ENCODE assay signal across 22 cellular contexts in the genomic region with DNA sequence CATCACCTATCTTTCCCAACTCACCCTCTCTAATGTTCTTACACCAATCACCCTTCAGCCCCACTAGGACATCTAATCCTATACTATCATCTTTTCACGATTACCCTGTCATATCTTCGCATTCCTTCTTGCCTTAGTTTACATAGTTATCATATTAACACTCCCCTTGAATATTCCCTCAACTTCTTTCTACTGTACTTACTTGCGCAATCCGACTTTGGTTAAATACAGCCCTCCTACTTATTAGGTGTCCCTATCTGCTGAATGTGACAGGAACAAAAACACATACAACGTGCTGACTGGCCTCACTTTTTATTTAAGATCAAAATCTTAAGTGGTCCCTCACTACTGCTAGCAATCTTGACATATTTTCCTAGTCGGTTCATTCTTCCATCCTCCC. TPM values are rescaled to one million over a fixed set of nuclear protein-coding genes. Genes with fewer than 3 reads are reported as not detected.
DNase-seq lines count a peak whose midpoint lies in the region; ATAC-seq and TF ChIP-seq lines count a peak whose summit lies in the region.
"Had no signal": no experiment of that assay in that cellular context is flagged by ENCODE, and none has a peak within 500 bp of the region (broad histone marks: within the 10 kb centered on the region; RNA-seq: fewer than 3 reads in every experiment).

No MANE protein-coding gene starts in this region.

- TF ChIP-seq CTCF in endothelial cell (IDR thresholded peaks at IDR 0.05; ENCODE audit: unreplicated experiment) (no peak), A673 (conservative IDR thresholded peaks at IDR 0.05; ENCODE audit: low read depth, low read length) (no peak)

- peaks cover 28% of the 10 kb centered on the region for H3K4me1 Mint-ChIP-seq in activated naive CD4-positive, alpha-beta T cell treated with anti-CD3 and anti-CD28 coated beads, Interleukin-2, amount 50 U/mL, for 24 hours
- H3K4me1 Mint-ChIP-seq in activated naive CD4-positive, alpha-beta T cell treated with anti-CD3 and anti-CD28 coated beads, Interleukin-2, amount 10 ng/mL, durations not matched to agents 7 days and 5 days: no peaks in the 10 kb centered on the region
- H3K4me1 Mint-ChIP-seq in endothelial cell (ENCODE audit: unreplicated experiment): no peaks in the 10 kb centered on the region
- H3K4me1 Mint-ChIP-seq in activated T-helper 17 cell treated with anti-CD3 and anti-CD28 coated beads, Interleukin-2, amount 50 U/mL, for 72 hours: peaks cover 8% of the 10 kb centered on the region
- H3K4me1 Mint-ChIP-seq: CD14-positive monocyte had no signal

- H3K9me3 Mint-ChIP-seq in activated naive CD4-positive, alpha-beta T cell treated with anti-CD3 and anti-CD28 coated beads, Interleukin-2, amount 50 U/mL, for 24 hours: no peaks in the 10 kb centered on the region
- H3K9me3 Mint-ChIP-seq in activated naive CD4-positive, alpha-beta T cell treated with anti-CD3 and anti-CD28 coated beads, Interleukin-2, amount 10 ng/mL, durations not matched to agents 7 days and 5 days: no peaks in the 10 kb centered on the region
- no peaks in the 10 kb centered on the region for H3K9me3 Mint-ChIP-seq in endothelial cell (ENCODE audit: unreplicated experiment)
- H3K9me3 Mint-ChIP-seq in activated T-helper 17 cell treated with anti-CD3 and anti-CD28 coated beads, Interleukin-2, amount 50 U/mL, for 72 hours: no peaks in the 10 kb centered on the region
- H3K9me3 Mint-ChIP-seq: CD4-positive, alpha-beta T cell; CD8-positive, alpha-beta memory T cell; GM23338 had no signal

- H3K4me3 ChIP-seq in A673 (ENCODE audit: low read depth, low read length, poor library complexity, severe bottlenecking): no peak overlapping the region
- H3K4me3 ChIP-seq: BLaER1 treated with 17β-estradiol and CSF1 and Interleukin-3, amounts not matched to agents 10 nM and 100 nM; GM23338; HAP-1 had no signal

- no peak for TF ChIP-seq EP300 in Ishikawa (IDR thresholded peaks at IDR 0.05; ENCODE audit: borderline replicate concordance)

- no peaks in the 10 kb centered on the region for H3K27me3 Mint-ChIP-seq in activated naive CD4-positive, alpha-beta T cell treated with anti-CD3 and anti-CD28 coated beads, Interleukin-2, amount 50 U/mL, for 24 hours
- no peaks in the 10 kb centered on the region for H3K27me3 Mint-ChIP-seq in activated naive CD4-positive, alpha-beta T cell treated with anti-CD3 and anti-CD28 coated beads, Interleukin-2, amount 10 ng/mL, durations not matched to agents 7 days and 5 days
- no peaks in the 10 kb centered on the region for H3K27me3 Mint-ChIP-seq in endothelial cell (ENCODE audit: unreplicated experiment)
- no peaks in the 10 kb centered on the region for H3K27me3 Mint-ChIP-seq in activated T-helper 17 cell treated with anti-CD3 and anti-CD28 coated beads, Interleukin-2, amount 50 U/mL, for 72 hours
- H3K27me3 Mint-ChIP-seq: CD4-positive, alpha-beta T cell; CD8-positive, alpha-beta memory T cell had no signal

- no peaks in the 10 kb centered on the region for H3K27me3 ChIP-seq in A673 (replicated peaks; ENCODE audit: insufficient read depth, low read depth, low read length, poor library complexity)
- H3K27me3 ChIP-seq: BE2C; BLaER1 treated with 17β-estradiol and CSF1 and Interleukin-3, amounts not matched to agents 10 nM and 100 nM had no signal

- no peaks in the 10 kb centered on the region for H3K4me1 ChIP-seq in A673 (ENCODE audit: insufficient read depth, low read length, poor library complexity, severe bottlenecking)
- H3K4me1 ChIP-seq: BE2C; BLaER1 treated with 17β-estradiol and CSF1 and Interleukin-3, amounts not matched to agents 10 nM and 100 nM; HAP-1 had no signal

- no peak overlapping the region for H3K4me3 Mint-ChIP-seq in activated naive CD4-positive, alpha-beta T cell treated with anti-CD3 and anti-CD28 coated beads, Interleukin-2, amount 50 U/mL, for 24 hours
- H3K4me3 Mint-ChIP-seq in activated naive CD4-positive, alpha-beta T cell treated with anti-CD3 and anti-CD28 coated beads, Interleukin-2, amount 10 ng/mL, durations not matched to agents 7 days and 5 days: no peak overlapping the region
- H3K4me3 Mint-ChIP-seq in endothelial cell (ENCODE audit: unreplicated experiment): peak overlapping the region; percentile 6
- no peak overlapping the region for H3K4me3 Mint-ChIP-seq in activated T-helper 17 cell treated with anti-CD3 and anti-CD28 coated beads, Interleukin-2, amount 50 U/mL, for 72 hours
- H3K4me3 Mint-ChIP-seq: CD14-positive monocyte; CD4-positive, alpha-beta T cell; CD8-positive, alpha-beta memory T cell; GM23338 had no signal

- H3K27ac ChIP-seq in A673 (ENCODE audit: low read depth, low read length, poor library complexity, severe bottlenecking): no peak overlapping the region
- H3K27ac ChIP-seq: 22Rv1; BLaER1 treated with 17β-estradiol and CSF1 and Interleukin-3, amounts not matched to agents 10 nM and 100 nM had no signal

- no TSS peak for BruUV-seq in A673 (replicated peaks; lab: Mats Ljungman, UMichigan)

- DNase-seq in activated naive CD4-positive, alpha-beta T cell treated with anti-CD3 and anti-CD28 coated beads, Interleukin-2, amount 10 ng/mL, durations not matched to agents 7 days and 5 days: no peak
- DNase-seq in endothelial cell (ENCODE audit: low spot score) (no peak), A673 (ENCODE audit: low spot score) (no peak)
- no peak for DNase-seq in activated CD4-positive, alpha-beta T cell treated with anti-CD3 and anti-CD28 coated beads, Interleukin-2, amount 50 U/mL, for 4 hours
- DNase-seq: ACHN; AML-193; BE2C; CD4-positive, alpha-beta T cell; CD8-positive, alpha-beta memory T cell; DMS53; DMS79 treated with DMSO at 0.1 percent for 48 hours; GF-D8 had no signal

- no peaks in the 10 kb centered on the region for H3K36me3 ChIP-seq in A673 (ENCODE audit: insufficient read depth, low read length, poor library complexity, severe bottlenecking)
- H3K36me3 ChIP-seq: BE2C, HAP-1 had no signal

- H3K36me3 Mint-ChIP-seq in activated naive CD4-positive, alpha-beta T cell treated with anti-CD3 and anti-CD28 coated beads, Interleukin-2, amount 50 U/mL, for 24 hours: peaks cover 34% of the 10 kb centered on the region
- H3K36me3 Mint-ChIP-seq in activated naive CD4-positive, alpha-beta T cell treated with anti-CD3 and anti-CD28 coated beads, Interleukin-2, amount 10 ng/mL, durations not matched to agents 7 days and 5 days: peaks cover 14% of the 10 kb centered on the region
- H3K36me3 Mint-ChIP-seq in endothelial cell (ENCODE audit: low read depth, unreplicated experiment): peaks cover 8% of the 10 kb centered on the region
- H3K36me3 Mint-ChIP-seq in activated T-helper 17 cell treated with anti-CD3 and anti-CD28 coated beads, Interleukin-2, amount 50 U/mL, for 72 hours (ENCODE audit: low read depth): peaks cover 75% of the 10 kb centered on the region

- no peak for TF ChIP-seq RAD21 in Ishikawa (IDR thresholded peaks at IDR 0.05; ENCODE audit: low read depth)

- CTCF ChIA-PET in activated naive CD4-positive, alpha-beta T cell treated with anti-CD3 and anti-CD28 coated beads, Interleukin-2, amount 10 ng/mL, durations not matched to agents 7 days and 5 days (lab: Charles Lee): no interaction called here
- CTCF ChIA-PET in A673 (lab: Charles Lee): no interaction called here

- no peak for ATAC-seq in activated T-helper 17 cell treated with anti-CD3 and anti-CD28 coated beads, Interleukin-2, amount 50 U/mL, for 72 hours (replicated peaks)
- ATAC-seq: GM23338 had no signal

- intact Hi-C loops in A673 (cut with micrococcal nuclease; ENCODE audit: unreplicated experiment): no loop called here

- POLR2A ChIA-PET in A673 (lab: Charles Lee; ENCODE audit: low non-redundant PET): no interaction called here

- peak overlapping the region; percentile 60 for H3K27ac Mint-ChIP-seq in activated naive CD4-positive, alpha-beta T cell treated with anti-CD3 and anti-CD28 coated beads, Interleukin-2, amount 50 U/mL, for 24 hours
- H3K27ac Mint-ChIP-seq in activated naive CD4-positive, alpha-beta T cell treated with anti-CD3 and anti-CD28 coated beads, Interleukin-2, amount 10 ng/mL, durations not matched to agents 7 days and 5 days: no peak overlapping the region
- H3K27ac Mint-ChIP-seq in endothelial cell (ENCODE audit: unreplicated experiment): no peak overlapping the region
- no peak overlapping the region for H3K27ac Mint-ChIP-seq in activated T-helper 17 cell treated with anti-CD3 and anti-CD28 coated beads, Interleukin-2, amount 50 U/mL, for 72 hours
- H3K27ac Mint-ChIP-seq: CD4-positive, alpha-beta T cell; GM23338 had no signal

- H3K9me3 ChIP-seq in A673 (ENCODE audit: low read depth, low read length, poor library complexity, severe bottlenecking): no peaks in the 10 kb centered on the region
- H3K9me3 ChIP-seq: BE2C; BLaER1 treated with 17β-estradiol and CSF1 and Interleukin-3, amounts not matched to agents 10 nM and 100 nM; HAP-1 had no signal

TF ChIP-seq in Ishikawa, 13 proteins besides CTCF, POLR2A, EP300 and RAD21 (continues in another document):
- TF ChIP-seq TEAD4 (IDR thresholded peaks at IDR 0.05) (no peak), NFIC (IDR thresholded peaks at IDR 0.05) (no peak), REST (IDR thresholded peaks at IDR 0.05; ENCODE audit: low read depth) (no peak), CEBPB (IDR thresholded peaks at IDR 0.05) (peak; percentile 49; the same call in 1 of the 2 replicates)

RNA-seq across cellular contexts. Expression of gene HK3, which starts 19.5 kb away (rescaled TPM):
- total RNA-seq in endothelial cell (ENCODE audit: unreplicated experiment): 0.51 TPM
- 0.15 and 0.84 TPM in 2 replicates for total RNA-seq in A673 (2021)
- total RNA-seq in activated T-helper 17 cell treated with anti-CD3 and anti-CD28 coated beads, Interleukin-2, amount 50 U/mL, for 72 hours: under 1 TPM; 0.29 to 0.76 TPM
- total RNA-seq: Daoy, G401, GM23338 had no signal
